1 cellular context compared by ENCODE assay signal in the genomic region with DNA sequence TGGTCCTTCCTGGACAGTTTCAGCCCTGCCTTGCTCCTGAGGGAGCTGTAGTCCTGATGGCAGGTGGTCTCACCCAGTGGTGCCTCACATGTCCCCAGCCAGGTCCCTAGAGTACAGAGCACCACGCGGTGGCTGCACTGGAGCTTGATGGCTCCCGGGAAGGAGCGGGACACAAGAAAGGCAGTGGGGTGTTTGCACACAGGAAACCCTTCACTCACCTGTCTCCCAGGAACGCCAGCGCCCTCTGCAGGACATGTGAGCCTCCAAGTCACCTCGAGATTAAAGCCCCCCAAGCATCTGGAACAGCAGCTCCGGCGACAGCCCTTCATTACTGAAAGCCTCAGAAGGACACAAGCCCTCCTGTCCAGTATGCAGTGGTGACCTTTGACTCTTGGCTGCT.
TF ChIP-seq lines count a peak whose summit lies in the region.

No MANE protein-coding gene starts in this region.

TF ChIP-seq in GM23338, 12 proteins besides CTCF, POLR2A, EP300 and RAD21 (continued from another document):
- TF ChIP-seq, protein P1, sequence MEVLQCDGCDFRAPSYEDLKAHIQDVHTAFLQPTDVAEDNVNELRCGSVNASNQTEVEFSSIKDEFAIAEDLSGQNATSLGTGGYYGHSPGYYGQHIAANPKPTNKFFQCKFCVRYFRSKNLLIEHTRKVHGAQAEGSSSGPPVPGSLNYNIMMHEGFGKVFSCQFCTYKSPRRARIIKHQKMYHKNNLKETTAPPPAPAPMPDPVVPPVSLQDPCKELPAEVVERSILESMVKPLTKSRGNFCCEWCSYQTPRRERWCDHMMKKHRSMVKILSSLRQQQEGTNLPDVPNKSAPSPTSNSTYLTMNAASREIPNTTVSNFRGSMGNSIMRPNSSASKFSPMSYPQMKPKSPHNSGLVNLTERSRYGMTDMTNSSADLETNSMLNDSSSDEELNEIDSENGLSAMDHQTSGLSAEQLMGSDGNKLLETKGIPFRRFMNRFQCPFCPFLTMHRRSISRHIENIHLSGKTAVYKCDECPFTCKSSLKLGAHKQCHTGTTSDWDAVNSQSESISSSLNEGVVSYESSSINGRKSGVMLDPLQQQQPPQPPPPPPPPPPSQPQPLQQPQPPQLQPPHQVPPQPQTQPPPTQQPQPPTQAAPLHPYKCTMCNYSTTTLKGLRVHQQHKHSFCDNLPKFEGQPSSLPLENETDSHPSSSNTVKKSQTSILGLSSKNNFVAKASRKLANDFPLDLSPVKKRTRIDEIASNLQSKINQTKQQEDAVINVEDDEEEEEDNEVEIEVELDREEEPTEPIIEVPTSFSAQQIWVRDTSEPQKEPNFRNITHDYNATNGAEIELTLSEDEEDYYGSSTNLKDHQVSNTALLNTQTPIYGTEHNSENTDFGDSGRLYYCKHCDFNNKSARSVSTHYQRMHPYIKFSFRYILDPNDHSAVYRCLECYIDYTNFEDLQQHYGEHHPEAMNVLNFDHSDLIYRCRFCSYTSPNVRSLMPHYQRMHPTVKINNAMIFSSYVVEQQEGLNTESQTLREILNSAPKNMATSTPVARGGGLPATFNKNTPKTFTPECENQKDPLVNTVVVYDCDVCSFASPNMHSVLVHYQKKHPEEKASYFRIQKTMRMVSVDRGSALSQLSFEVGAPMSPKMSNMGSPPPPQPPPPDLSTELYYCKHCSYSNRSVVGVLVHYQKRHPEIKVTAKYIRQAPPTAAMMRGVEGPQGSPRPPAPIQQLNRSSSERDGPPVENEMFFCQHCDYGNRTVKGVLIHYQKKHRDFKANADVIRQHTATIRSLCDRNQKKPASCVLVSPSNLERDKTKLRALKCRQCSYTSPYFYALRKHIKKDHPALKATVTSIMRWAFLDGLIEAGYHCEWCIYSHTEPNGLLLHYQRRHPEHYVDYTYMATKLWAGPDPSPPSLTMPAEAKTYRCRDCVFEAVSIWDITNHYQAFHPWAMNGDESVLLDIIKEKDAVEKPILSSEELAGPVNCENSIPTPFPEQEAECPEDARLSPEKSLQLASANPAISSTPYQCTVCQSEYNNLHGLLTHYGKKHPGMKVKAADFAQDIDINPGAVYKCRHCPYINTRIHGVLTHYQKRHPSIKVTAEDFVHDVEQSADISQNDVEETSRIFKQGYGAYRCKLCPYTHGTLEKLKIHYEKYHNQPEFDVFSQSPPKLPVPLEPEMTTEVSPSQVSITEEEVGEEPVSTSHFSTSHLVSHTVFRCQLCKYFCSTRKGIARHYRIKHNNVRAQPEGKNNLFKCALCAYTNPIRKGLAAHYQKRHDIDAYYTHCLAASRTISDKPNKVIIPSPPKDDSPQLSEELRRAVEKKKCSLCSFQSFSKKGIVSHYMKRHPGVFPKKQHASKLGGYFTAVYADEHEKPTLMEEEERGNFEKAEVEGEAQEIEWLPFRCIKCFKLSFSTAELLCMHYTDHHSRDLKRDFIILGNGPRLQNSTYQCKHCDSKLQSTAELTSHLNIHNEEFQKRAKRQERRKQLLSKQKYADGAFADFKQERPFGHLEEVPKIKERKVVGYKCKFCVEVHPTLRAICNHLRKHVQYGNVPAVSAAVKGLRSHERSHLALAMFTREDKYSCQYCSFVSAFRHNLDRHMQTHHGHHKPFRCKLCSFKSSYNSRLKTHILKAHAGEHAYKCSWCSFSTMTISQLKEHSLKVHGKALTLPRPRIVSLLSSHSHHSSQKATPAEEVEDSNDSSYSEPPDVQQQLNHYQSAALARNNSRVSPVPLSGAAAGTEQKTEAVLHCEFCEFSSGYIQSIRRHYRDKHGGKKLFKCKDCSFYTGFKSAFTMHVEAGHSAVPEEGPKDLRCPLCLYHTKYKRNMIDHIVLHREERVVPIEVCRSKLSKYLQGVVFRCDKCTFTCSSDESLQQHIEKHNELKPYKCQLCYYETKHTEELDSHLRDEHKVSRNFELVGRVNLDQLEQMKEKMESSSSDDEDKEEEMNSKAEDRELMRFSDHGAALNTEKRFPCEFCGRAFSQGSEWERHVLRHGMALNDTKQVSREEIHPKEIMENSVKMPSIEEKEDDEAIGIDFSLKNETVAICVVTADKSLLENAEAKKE (CRISPR knock-in tag; IDR thresholded peaks at IDR 0.05) = no peak
